In genomic region chr16:88387941-88388627, GRCh38 we compare ENCODE assay signal across 12 cellular contexts. TPM values are rescaled to one million over a fixed set of nuclear protein-coding genes. Genes with fewer than 3 reads are reported as not detected.
DNase-seq lines count a peak whose midpoint lies in the region; ATAC-seq and TF ChIP-seq lines count a peak whose summit lies in the region.
"Had no signal": no experiment of that assay in that cellular context is flagged by ENCODE, and none has a peak within 500 bp of the region (broad histone marks: within the 10 kb centered on the region; RNA-seq: fewer than 3 reads in every experiment).

No MANE protein-coding gene starts in this region.

- TF ChIP-seq POLR2A in breast epithelium (IDR thresholded peaks at IDR 0.05) (no peak), sigmoid colon (IDR thresholded peaks at IDR 0.05) (no peak)

- intact Hi-C loops in breast epithelium (cut with DNase I; ENCODE audit: low total_unique reads) (no loop called here), sigmoid colon (cut with DNase I) (no loop called here)

- peaks cover 5% of the 10 kb centered on the region for H3K4me1 Mint-ChIP-seq in activated T-cell treated with anti-CD3 and anti-CD28 coated beads, Interleukin-2, amount 50 U/mL, for 4 hours (ENCODE audit: low read depth)
- no peaks in the 10 kb centered on the region for H3K4me1 Mint-ChIP-seq in T-helper 2 cell treated with Interferon-gamma antibody and Interleukin-4, amounts not matched to agents 5 μg/mL and 100 μg/mL, for 36 hours (ENCODE audit: low read depth)
- H3K4me1 Mint-ChIP-seq in mesothelial cell of epicardium = peaks cover 3% of the 10 kb centered on the region
- H3K4me1 Mint-ChIP-seq in progenitor cell of endocrine pancreas (ENCODE audit: low read depth) = no peaks in the 10 kb centered on the region
- H3K4me1 Mint-ChIP-seq: activated CD4-positive, alpha-beta T cell treated with anti-CD3 and anti-CD28 coated beads, Interleukin-2, amount 10 ng/mL, durations not matched to agents 7 days and 5 days had no signal

- H3K9me3 Mint-ChIP-seq in activated T-cell treated with anti-CD3 and anti-CD28 coated beads, Interleukin-2, amount 50 U/mL, for 4 hours = no peaks in the 10 kb centered on the region
- H3K9me3 Mint-ChIP-seq in T-helper 2 cell treated with Interferon-gamma antibody and Interleukin-4, amounts not matched to agents 5 μg/mL and 100 μg/mL, for 36 hours = no peaks in the 10 kb centered on the region
- H3K9me3 Mint-ChIP-seq in mesothelial cell of epicardium = no peaks in the 10 kb centered on the region
- H3K9me3 Mint-ChIP-seq in progenitor cell of endocrine pancreas (ENCODE audit: low read depth) = no peaks in the 10 kb centered on the region
- H3K9me3 Mint-ChIP-seq: activated CD4-positive, alpha-beta T cell treated with anti-CD3 and anti-CD28 coated beads, Interleukin-2, amount 10 ng/mL, durations not matched to agents 7 days and 5 days; type B pancreatic cell had no signal

- no peaks in the 10 kb centered on the region for H3K36me3 Mint-ChIP-seq in activated T-cell treated with anti-CD3 and anti-CD28 coated beads, Interleukin-2, amount 50 U/mL, for 4 hours (ENCODE audit: insufficient read depth)
- H3K36me3 Mint-ChIP-seq in T-helper 2 cell treated with Interferon-gamma antibody and Interleukin-4, amounts not matched to agents 5 μg/mL and 100 μg/mL, for 36 hours (ENCODE audit: low read depth) = no peaks in the 10 kb centered on the region
- H3K36me3 Mint-ChIP-seq in mesothelial cell of epicardium = no peaks in the 10 kb centered on the region
- no peaks in the 10 kb centered on the region for H3K36me3 Mint-ChIP-seq in progenitor cell of endocrine pancreas (ENCODE audit: insufficient read depth)
- H3K36me3 Mint-ChIP-seq: type B pancreatic cell had no signal

- H3K27ac Mint-ChIP-seq in T-helper 2 cell treated with Interferon-gamma antibody and Interleukin-4, amounts not matched to agents 5 μg/mL and 100 μg/mL, for 36 hours = no peak overlapping the region
- no peak overlapping the region for H3K27ac Mint-ChIP-seq in mesothelial cell of epicardium
- H3K27ac Mint-ChIP-seq in progenitor cell of endocrine pancreas = no peak overlapping the region
- H3K27ac Mint-ChIP-seq: activated CD4-positive, alpha-beta T cell treated with anti-CD3 and anti-CD28 coated beads, Interleukin-2, amount 10 ng/mL, durations not matched to agents 7 days and 5 days; type B pancreatic cell had no signal

- H3K4me1 ChIP-seq in breast epithelium = peaks cover 3 to 15% of the 10 kb centered on the region in 2 donors
- peaks cover 0 to 24% (median 22%) of the 10 kb centered on the region in 4 donors for H3K4me1 ChIP-seq in sigmoid colon

- peak overlapping the region in 1 of 3 donors; percentile 30 for H3K4me3 ChIP-seq in breast epithelium
- H3K4me3 ChIP-seq in sigmoid colon = no peak overlapping the region
- H3K4me3 ChIP-seq: cardiac muscle cell had no signal

- H3K36me3 ChIP-seq in breast epithelium (no peaks in the 10 kb centered on the region), sigmoid colon (no peaks in the 10 kb centered on the region)
- H3K36me3 ChIP-seq: cardiac muscle cell had no signal

- peaks cover 43% of the 10 kb centered on the region for H3K27me3 Mint-ChIP-seq in activated T-cell treated with anti-CD3 and anti-CD28 coated beads, Interleukin-2, amount 50 U/mL, for 4 hours (ENCODE audit: low read depth)
- H3K27me3 Mint-ChIP-seq in T-helper 2 cell treated with Interferon-gamma antibody and Interleukin-4, amounts not matched to agents 5 μg/mL and 100 μg/mL, for 36 hours (ENCODE audit: low read depth) = peaks cover 21% of the 10 kb centered on the region
- H3K27me3 Mint-ChIP-seq in mesothelial cell of epicardium (ENCODE audit: low read depth) (peaks cover 63% of the 10 kb centered on the region), progenitor cell of endocrine pancreas (peaks cover 64% of the 10 kb centered on the region)

- peak in 1 of 4 donors; percentile 67 for TF ChIP-seq EP300 in sigmoid colon (IDR thresholded peaks at IDR 0.05)

- H3K27me3 ChIP-seq in breast epithelium (no peaks in the 10 kb centered on the region), sigmoid colon (peaks cover 3 to 22% (median 12%) of the 10 kb centered on the region in 3 donors)

- H3K27ac ChIP-seq in breast epithelium (peak overlapping the region; percentile 96), sigmoid colon (peak overlapping the region; percentile 44 to 55 (median 52))
- H3K27ac ChIP-seq: cardiac muscle cell had no signal

- 24 to 67% methylated on average over 27 of the region's 27 CpGs for WGBS in sigmoid colon, 2 donors

- ATAC-seq in activated T-cell treated with anti-CD3 and anti-CD28 coated beads, Interleukin-2, amount 50 U/mL, for 4 hours = no peak

- DNase-seq in HK-2 (ENCODE audit: unreplicated experiment) (peak; percentile 75), breast epithelium (ENCODE audit: low spot score in 2 of 2) (peak; percentile 91 to 93), kidney tubule cell (ENCODE audit: low spot score) (peak; percentile 89), sigmoid colon (no peak), mesothelial cell of epicardium (ENCODE audit: low spot score in 2 of 2, unreplicated experiment in 2 of 2) (no peak), progenitor cell of endocrine pancreas (ENCODE audit: low spot score, unreplicated experiment) (no peak)
- DNase-seq in activated T-cell treated with anti-CD3 and anti-CD28 coated beads, Interleukin-2, amount 50 U/mL, for 4 hours = no peak
- no peak for DNase-seq in T-helper 2 cell treated with Interferon-gamma antibody and Interleukin-4, amounts not matched to agents 5 μg/mL and 100 μg/mL, for 36 hours (ENCODE audit: low spot score)
- DNase-seq: activated CD4-positive, alpha-beta T cell treated with anti-CD3 and anti-CD28 coated beads, Interleukin-2, amount 10 ng/mL, durations not matched to agents 7 days and 5 days; stimulated activated CD4-positive, alpha-beta T cell treated with anti-CD3 and anti-CD28 coated beads, Interleukin-2, amount 100 ng/mL, for 24 hours had no signal

- no peak overlapping the region for H3K4me3 Mint-ChIP-seq in activated T-cell treated with anti-CD3 and anti-CD28 coated beads, Interleukin-2, amount 50 U/mL, for 4 hours
- no peak overlapping the region for H3K4me3 Mint-ChIP-seq in T-helper 2 cell treated with Interferon-gamma antibody and Interleukin-4, amounts not matched to agents 5 μg/mL and 100 μg/mL, for 36 hours
- H3K4me3 Mint-ChIP-seq in mesothelial cell of epicardium (no peak overlapping the region), progenitor cell of endocrine pancreas (ENCODE audit: low read depth) (no peak overlapping the region)
- H3K4me3 Mint-ChIP-seq: activated CD4-positive, alpha-beta T cell treated with anti-CD3 and anti-CD28 coated beads, Interleukin-2, amount 10 ng/mL, durations not matched to agents 7 days and 5 days; type B pancreatic cell had no signal

- no peaks in the 10 kb centered on the region for H3K9me3 ChIP-seq in breast epithelium
- H3K9me3 ChIP-seq in sigmoid colon = no peaks in the 10 kb centered on the region

- TF ChIP-seq CTCF in breast epithelium (IDR thresholded peaks at IDR 0.05) = peak in 1 of 3 donors; percentile 49
- no peak for TF ChIP-seq CTCF in sigmoid colon (IDR thresholded peaks at IDR 0.05)
- TF ChIP-seq CTCF in mesothelial cell of epicardium (IDR thresholded peaks at IDR 0.05; ENCODE audit: unreplicated experiment) = no peak
- no peak for TF ChIP-seq CTCF in progenitor cell of endocrine pancreas (IDR thresholded peaks at IDR 0.05; ENCODE audit: unreplicated experiment)

RNA-seq across cellular contexts. Expression of gene ZNF469, which starts 5.3 kb away (rescaled TPM):
- total RNA-seq in breast epithelium (1 to 10 TPM in 1 of 3 donors, under 1 TPM in 2; 0.80 to 1.5 (median 0.98) TPM), sigmoid colon (1 to 10 TPM in 1 of 4 donors, under 1 TPM in 3; 0.33 to 1.7 (median 0.52) TPM), mesothelial cell of epicardium (26.8 to 28.7 TPM (median 27.9 TPM) in 3 replicates), progenitor cell of endocrine pancreas (0.05 and 0.07 TPM in 2 replicates)
- polyA plus RNA-seq in sigmoid colon = under 1 TPM; under 0.01 to 0.61 (median under 0.01) TPM
- total RNA-seq in activated T-cell treated with anti-CD3 and anti-CD28 coated beads, Interleukin-2, amount 50 U/mL, for 4 hours = 1 to 10 TPM; 1.3 to 1.6 (median 1.3) TPM

Comparison
In these comparisons a context has a peak if more than half of its experiments do, and no peak if none do; other contexts are left out.
1. DNase-seq: peak in HK-2 (single experiment), breast epithelium (2 of 2) and kidney tubule cell (single experiment); none in sigmoid colon (single experiment), activated T-cell treated with anti-CD3 and anti-CD28 coated beads, Interleukin-2, amount 50 U/mL, for 4 hours (single experiment), T-helper 2 cell treated with Interferon-gamma antibody and Interleukin-4, amounts not matched to agents 5 μg/mL and 100 μg/mL, for 36 hours (single experiment), mesothelial cell of epicardium (0 of 2) and progenitor cell of endocrine pancreas (single experiment).
2. RNA of gene ZNF469, which starts 5.3 kb away (total RNA-seq): 26.8 to 28.7 TPM in mesothelial cell of epicardium; 1.3 to 1.6 TPM in activated T-cell treated with anti-CD3 and anti-CD28 coated beads, Interleukin-2, amount 50 U/mL, for 4 hours, 0.80 to 1.5 TPM in breast epithelium, 0.33 to 1.7 TPM in sigmoid colon and 0.05 to 0.07 TPM in progenitor cell of endocrine pancreas; every median in the first group is over 10 times any median in the second.